Comparison of ENCODE assay signal across 31 cellular contexts in the genomic region with DNA sequence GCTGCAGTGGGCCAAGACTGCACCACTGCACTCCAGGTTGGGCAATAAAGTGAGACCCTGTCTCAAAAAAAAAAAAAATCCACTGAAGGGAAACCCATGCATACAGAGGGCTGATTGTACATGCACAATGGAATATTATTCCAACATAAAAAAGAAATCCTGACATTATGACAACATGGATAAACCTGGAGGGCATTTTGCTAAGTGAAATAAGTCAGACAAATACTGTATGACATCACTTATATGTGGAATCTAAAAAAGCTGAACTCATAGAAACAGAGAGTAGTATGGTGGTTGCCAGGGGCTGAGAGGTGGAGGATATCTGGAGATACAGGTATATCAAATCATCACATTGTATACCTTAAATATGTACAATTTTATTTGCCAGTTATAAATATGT.
"Had no signal": no experiment of that assay in that cellular context is flagged by ENCODE, and none has a peak within 500 bp of the region (broad histone marks: within the 10 kb centered on the region; RNA-seq: fewer than 3 reads in every experiment).

No MANE protein-coding gene starts in this region.

- H3K9ac ChIP-seq: parathyroid adenoma had no signal

- H3K4me3 ChIP-seq: prostate gland, skin epidermis, smooth muscle cell, spleen, suprapubic skin, testis, tibial artery, transverse colon, upper lobe of left lung, vagina had no signal

- H3K36me3 ChIP-seq: neutrophil, prostate gland, spleen, suprapubic skin, tibial artery, transverse colon, upper lobe of left lung, vagina had no signal

- H3K9me3 ChIP-seq: neutrophil, prostate gland, spleen, suprapubic skin, testis, tibial artery, transverse colon, upper lobe of left lung, vagina had no signal

- H3K27me3 ChIP-seq: neutrophil, spleen, suprapubic skin, testis, tibial artery, transverse colon, upper lobe of left lung, vagina had no signal

- H3K27ac ChIP-seq: neutrophil, parathyroid adenoma, prostate gland, skin epidermis, spleen, suprapubic skin, testis, tibial artery, transverse colon, upper lobe of left lung, vagina had no signal

- H2AFZ ChIP-seq: parathyroid adenoma had no signal

- H3K4me1 ChIP-seq: parathyroid adenoma, prostate gland, spleen, suprapubic skin, testis, tibial artery, transverse colon, upper lobe of left lung, vagina had no signal

- FAIRE-seq: urothelium cell line had no signal

- DNase-seq: naive B cell; naive thymus-derived CD8-positive, alpha-beta T cell; nephron progenitor cell; nucleus accumbens; posterior cingulate gyrus; right cardiac atrium; spleen; stimulated activated CD4-positive, alpha-beta T cell treated with anti-CD3 and anti-CD28 coated beads, Interleukin-12 subunit alpha, Interleukin-12 subunit beta, amount 100 ng/mL, for 4 hours; stimulated activated CD4-positive, alpha-beta T cell treated with anti-CD3 and anti-CD28 coated beads, Interleukin-1b, Interleukin-23, amount 100 ng/mL, for 48 hours; stimulated activated CD4-positive, alpha-beta T cell treated with anti-CD3 and anti-CD28 coated beads, Interleukin-4, amount 100 ng/mL, for 1 hour; stimulated activated CD4-positive, alpha-beta T cell treated with anti-CD3 and anti-CD28 coated beads, Interleukin-4, amount 100 ng/mL, for 4 hours; stimulated activated CD8-positive, alpha-beta memory T cell treated with anti-CD3 and anti-CD28 coated beads, Interleukin-4, amount 100 ng/mL, for 48 hours; stimulated activated naive CD4-positive, alpha-beta T cell; stimulated activated naive CD8-positive, alpha-beta T cell treated with anti-CD3 and anti-CD28 coated beads, Interleukin-15, amount 100 ng/mL, for 72 hours; stimulated activated naive CD8-positive, alpha-beta T cell treated with anti-CD3 and anti-CD28 coated beads, Interleukin-15, Interleukin-2, amounts not matched to agents 100 U/mL and 50 U/mL, for 24 hours; substantia nigra; testis; tibial artery; transverse colon; upper lobe of left lung had no signal

- ATAC-seq: naive thymus-derived CD8-positive, alpha-beta T cell; natural killer cell treated with Interleukin-12 subunit alpha and Interleukin-12 subunit beta and Interleukin-15 and Interleukin-18, amount 100 ng/mL, for 72 hours; right cardiac atrium; sciatic nerve; stimulated activated memory B cell treated with anti-CD40 and anti-IgM and Interleukin-4, amounts not matched to agents 10 μg/mL and 1 μg/mL and 100 μg/mL, for 72 hours; stimulated activated naive CD8-positive, alpha-beta T cell treated with anti-CD3 and anti-CD28 coated beads, Interleukin-15, amount 100 ng/mL, for 72 hours; stimulated activated naive CD8-positive, alpha-beta T cell treated with anti-CD3 and anti-CD28 coated beads, Interleukin-15, Interleukin-2, amounts not matched to agents 100 U/mL and 50 U/mL, for 24 hours had no signal

- H3K79me2 ChIP-seq: parathyroid adenoma had no signal

- H3K4me2 ChIP-seq: smooth muscle cell had no signal
